Comparison of ENCODE assay signal across 9 cellular contexts in genomic region chr12:95116773-95117172, GRCh38. TPM values are rescaled to one million over a fixed set of nuclear protein-coding genes. Genes with fewer than 3 reads are reported as not detected.
A peak's percentile ranks its signal among the peaks of the same experiment; 100 is the strongest.
DNase-seq lines count a peak whose midpoint lies in the region; ATAC-seq and TF ChIP-seq lines count a peak whose summit lies in the region.
"Had no signal": no experiment of that assay in that cellular context is flagged by ENCODE, and none has a peak within 500 bp of the region (broad histone marks: within the 10 kb centered on the region; RNA-seq: fewer than 3 reads in every experiment).

No MANE protein-coding gene starts in this region.

- TF ChIP-seq EP300 in stomach (IDR thresholded peaks at IDR 0.05) = no peak

- no peaks in the 10 kb centered on the region for H3K36me3 Mint-ChIP-seq in activated CD8-positive, alpha-beta T cell treated with anti-CD3 and anti-CD28 coated beads for 36 hours (ENCODE audit: low read depth)
- no peaks in the 10 kb centered on the region for H3K36me3 Mint-ChIP-seq in activated CD8-positive, alpha-beta T cell treated with anti-CD3 and anti-CD28 coated beads, Interleukin-2, amount 10 ng/mL, durations not matched to agents 7 days and 5 days (ENCODE audit: low read depth)
- no peaks in the 10 kb centered on the region for H3K36me3 Mint-ChIP-seq in effector memory CD8-positive, alpha-beta T cell (ENCODE audit: insufficient read depth)

- H3K9me3 ChIP-seq in stomach = no peaks in the 10 kb centered on the region

- no peak overlapping the region for H3K4me3 ChIP-seq in stomach

- ATAC-seq in activated CD8-positive, alpha-beta T cell treated with anti-CD3 and anti-CD28 coated beads for 36 hours = peak; percentile 58
- ATAC-seq in activated CD8-positive, alpha-beta T cell treated with anti-CD3 and anti-CD28 coated beads, Interleukin-2, amount 10 ng/mL, durations not matched to agents 7 days and 5 days = no peak
- ATAC-seq in HG03108 (IDR thresholded peaks at IDR 0.05; ENCODE audit: unreplicated experiment) = peak; percentile 48
- peak; percentile 73 for ATAC-seq in effector memory CD8-positive, alpha-beta T cell (replicated peaks)

- TF ChIP-seq POLR2A in stomach (IDR thresholded peaks at IDR 0.05) = no peak

- no peak for DNase-seq in activated CD8-positive, alpha-beta T cell treated with anti-CD3 and anti-CD28 coated beads for 36 hours
- no peak for DNase-seq in activated CD8-positive, alpha-beta T cell treated with anti-CD3 and anti-CD28 coated beads, Interleukin-2, amount 10 ng/mL, durations not matched to agents 7 days and 5 days
- DNase-seq in effector memory CD8-positive, alpha-beta T cell = no peak
- DNase-seq in stomach (no peak), OCI-M2 (lab: John Stamatoyannopoulos, UW; ENCODE audit: unreplicated experiment) (no peak), GM10248 (ENCODE audit: extremely low spot score) (no peak)
- no peak for DNase-seq in stimulated activated CD4-positive, alpha-beta T cell treated with anti-CD3 and anti-CD28 coated beads, Interleukin-4, amount 100 ng/mL, for 24 hours

- no peaks in the 10 kb centered on the region for H3K27me3 ChIP-seq in stomach

- 39 to 47% (median 42%) methylated on average over 3 of the region's 3 CpGs for WGBS in stomach, 5 donors

- no peaks in the 10 kb centered on the region for H3K9me3 Mint-ChIP-seq in activated CD8-positive, alpha-beta T cell treated with anti-CD3 and anti-CD28 coated beads for 36 hours
- no peaks in the 10 kb centered on the region for H3K9me3 Mint-ChIP-seq in activated CD8-positive, alpha-beta T cell treated with anti-CD3 and anti-CD28 coated beads, Interleukin-2, amount 10 ng/mL, durations not matched to agents 7 days and 5 days (ENCODE audit: insufficient read depth)
- no peaks in the 10 kb centered on the region for H3K9me3 Mint-ChIP-seq in effector memory CD8-positive, alpha-beta T cell
- H3K9me3 Mint-ChIP-seq: nephron progenitor cell had no signal

- H3K36me3 ChIP-seq in stomach = peaks cover 0 to 18% (median 8%) of the 10 kb centered on the region in 4 donors

- POLR2A ChIA-PET in activated CD8-positive, alpha-beta T cell treated with anti-CD3 and anti-CD28 coated beads for 36 hours (lab: Charles Lee) = no interaction called here
- POLR2A ChIA-PET in activated CD8-positive, alpha-beta T cell treated with anti-CD3 and anti-CD28 coated beads, Interleukin-2, amount 10 ng/mL, durations not matched to agents 7 days and 5 days (lab: Charles Lee) = no interaction called here
- POLR2A ChIA-PET in GM10248 (lab: Yijun Ruan, JAX) = no interaction called here

- TF ChIP-seq CTCF in activated CD8-positive, alpha-beta T cell treated with anti-CD3 and anti-CD28 coated beads for 36 hours (IDR thresholded peaks at IDR 0.05) = no peak
- TF ChIP-seq CTCF in stomach (IDR thresholded peaks at IDR 0.05) (no peak), GM10248 (IDR thresholded peaks at IDR 0.05; ENCODE audit: control extremely low read depth, extremely low read depth, low read depth, missing control alignments) (no peak)

- H3K4me1 ChIP-seq in stomach = peaks cover 0 to 22% (median 9%) of the 10 kb centered on the region in 4 donors

- CTCF ChIA-PET in activated CD8-positive, alpha-beta T cell treated with anti-CD3 and anti-CD28 coated beads for 36 hours (lab: Charles Lee) = interaction anchor here (0.8 to 4.7 kb wide), 19 partner anchors 8 to 700 kb away, joined by 3 to 50 read pairs (median 4); partner anchors contain the start of genes FGD6 and VEZT
- CTCF ChIA-PET in activated CD8-positive, alpha-beta T cell treated with anti-CD3 and anti-CD28 coated beads, Interleukin-2, amount 10 ng/mL, durations not matched to agents 7 days and 5 days (lab: Charles Lee) = interaction anchor here (0.8 to 4.7 kb wide), 10 partner anchors 10 to 418 kb away, joined by 3 to 35 read pairs (median 4); no protein-coding TSS in a partner anchor
- CTCF ChIA-PET in GM10248 (lab: Yijun Ruan, JAX) = interaction anchor here (0.9 to 4.7 kb wide), 25 partner anchors 10 to 419 kb away, joined by 3 to 101 read pairs (median 5); partner anchors contain the start of genes FGD6, NR2C1 and VEZT

- H3K27ac Mint-ChIP-seq in activated CD8-positive, alpha-beta T cell treated with anti-CD3 and anti-CD28 coated beads for 36 hours = no peak overlapping the region
- no peak overlapping the region for H3K27ac Mint-ChIP-seq in activated CD8-positive, alpha-beta T cell treated with anti-CD3 and anti-CD28 coated beads, Interleukin-2, amount 10 ng/mL, durations not matched to agents 7 days and 5 days
- H3K27ac Mint-ChIP-seq in effector memory CD8-positive, alpha-beta T cell = no peak overlapping the region
- H3K27ac Mint-ChIP-seq: nephron progenitor cell had no signal

- no peaks in the 10 kb centered on the region for H3K4me1 Mint-ChIP-seq in activated CD8-positive, alpha-beta T cell treated with anti-CD3 and anti-CD28 coated beads for 36 hours (ENCODE audit: low read depth)
- peaks cover 5% of the 10 kb centered on the region for H3K4me1 Mint-ChIP-seq in activated CD8-positive, alpha-beta T cell treated with anti-CD3 and anti-CD28 coated beads, Interleukin-2, amount 10 ng/mL, durations not matched to agents 7 days and 5 days (ENCODE audit: low read depth)
- H3K4me1 Mint-ChIP-seq in effector memory CD8-positive, alpha-beta T cell (ENCODE audit: low read depth in 2 of 2) = no peaks in the 10 kb centered on the region
- H3K4me1 Mint-ChIP-seq: nephron progenitor cell had no signal

- peak overlapping the region in 3 of 5 donors; percentile 12 to 60 (median 35) for H3K27ac ChIP-seq in stomach

- no peaks in the 10 kb centered on the region for H3K27me3 Mint-ChIP-seq in activated CD8-positive, alpha-beta T cell treated with anti-CD3 and anti-CD28 coated beads for 36 hours
- peaks cover 3% of the 10 kb centered on the region for H3K27me3 Mint-ChIP-seq in activated CD8-positive, alpha-beta T cell treated with anti-CD3 and anti-CD28 coated beads, Interleukin-2, amount 10 ng/mL, durations not matched to agents 7 days and 5 days (ENCODE audit: low read depth)
- H3K27me3 Mint-ChIP-seq in effector memory CD8-positive, alpha-beta T cell = no peaks in the 10 kb centered on the region

- intact Hi-C loops in activated CD8-positive, alpha-beta T cell treated with anti-CD3 and anti-CD28 coated beads for 36 hours (cut with micrococcal nuclease) = loop anchor here (2.0 to 5.0 kb wide), 2 partner anchors 216 to 418 kb away; no protein-coding TSS in a partner anchor
- intact Hi-C loops in stomach (cut with DNase I; ENCODE audit: low total_unique reads) = loop anchor here (5.0 to 10.0 kb wide), 2 partner anchors 221 to 418 kb away; no protein-coding TSS in a partner anchor

- H3K4me3 Mint-ChIP-seq in activated CD8-positive, alpha-beta T cell treated with anti-CD3 and anti-CD28 coated beads for 36 hours = no peak overlapping the region
- H3K4me3 Mint-ChIP-seq in activated CD8-positive, alpha-beta T cell treated with anti-CD3 and anti-CD28 coated beads, Interleukin-2, amount 10 ng/mL, durations not matched to agents 7 days and 5 days = no peak overlapping the region
- H3K4me3 Mint-ChIP-seq in effector memory CD8-positive, alpha-beta T cell = no peak overlapping the region
- H3K4me3 Mint-ChIP-seq: nephron progenitor cell had no signal

RNA-seq across cellular contexts. Expression of gene NR2C1, which starts 43.4 kb away (rescaled TPM):
- 10 to 100 TPM; 24.9 to 32.4 TPM for total RNA-seq in activated CD8-positive, alpha-beta T cell treated with anti-CD3 and anti-CD28 coated beads for 36 hours
- total RNA-seq in activated CD8-positive, alpha-beta T cell treated with anti-CD3 and anti-CD28 coated beads, Interleukin-2, amount 10 ng/mL, durations not matched to agents 7 days and 5 days = 10 to 100 TPM; 30.5 to 32.8 TPM
- total RNA-seq in stomach = 10 to 100 TPM; 29.5 to 76.4 (median 45.5) TPM
- polyA plus RNA-seq in stomach = 10 to 100 TPM in 2 of 3 donors, 1 to 10 TPM in 1; 8.7 to 21.0 (median 15.3) TPM
